Comparison of ENCODE assay signal across 1 cellular context in the genomic region with DNA sequence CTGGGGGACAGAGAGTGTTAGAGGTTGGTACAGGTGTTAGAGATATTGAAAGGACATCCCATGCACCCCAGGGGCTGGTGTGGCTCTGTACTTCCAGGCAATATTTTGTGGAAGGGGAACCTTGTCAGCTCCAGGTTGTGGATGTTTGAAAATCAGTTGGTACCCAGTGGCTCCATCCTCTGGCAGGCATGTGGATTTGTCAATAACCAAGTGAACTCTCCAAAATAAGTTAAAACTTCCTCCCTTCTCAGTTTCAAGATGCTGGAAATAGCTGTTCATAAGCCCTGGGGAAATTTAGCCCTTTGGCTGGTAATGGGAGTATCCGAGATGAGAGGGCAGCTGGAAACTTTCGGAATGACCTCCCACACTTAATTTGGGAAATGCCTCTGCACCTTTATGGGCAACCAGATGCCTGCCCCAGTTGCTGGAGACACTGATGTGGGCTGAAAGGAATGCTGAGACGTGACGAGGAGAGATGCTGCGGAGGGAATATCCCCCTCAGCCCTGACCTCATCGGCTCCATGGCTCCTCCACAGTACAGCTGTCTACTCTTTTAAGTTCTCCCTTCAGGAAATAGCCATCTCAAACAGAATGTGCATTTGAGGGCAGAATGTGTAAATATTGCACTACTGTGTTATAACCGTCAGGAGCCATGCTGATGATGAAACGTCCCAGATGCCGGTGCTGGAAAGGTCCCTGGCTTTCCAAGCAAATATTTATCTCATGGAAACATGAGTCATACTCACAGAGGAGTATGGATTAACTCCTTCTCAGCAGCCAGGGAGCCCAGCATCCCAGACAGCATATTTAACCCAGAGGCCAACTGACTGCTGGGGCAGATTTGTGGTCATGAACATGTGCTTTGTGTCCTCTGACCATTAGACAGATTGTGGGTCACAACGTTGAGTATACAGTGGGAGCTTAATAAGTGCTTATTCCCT.
TF ChIP-seq lines count a peak whose summit lies in the region.

No MANE protein-coding gene starts in this region.

TF ChIP-seq in HepG2, 621 proteins besides CTCF, POLR2A, EP300 and RAD21 (continued from another document and continues in another):
- TF ChIP-seq, protein P1, sequence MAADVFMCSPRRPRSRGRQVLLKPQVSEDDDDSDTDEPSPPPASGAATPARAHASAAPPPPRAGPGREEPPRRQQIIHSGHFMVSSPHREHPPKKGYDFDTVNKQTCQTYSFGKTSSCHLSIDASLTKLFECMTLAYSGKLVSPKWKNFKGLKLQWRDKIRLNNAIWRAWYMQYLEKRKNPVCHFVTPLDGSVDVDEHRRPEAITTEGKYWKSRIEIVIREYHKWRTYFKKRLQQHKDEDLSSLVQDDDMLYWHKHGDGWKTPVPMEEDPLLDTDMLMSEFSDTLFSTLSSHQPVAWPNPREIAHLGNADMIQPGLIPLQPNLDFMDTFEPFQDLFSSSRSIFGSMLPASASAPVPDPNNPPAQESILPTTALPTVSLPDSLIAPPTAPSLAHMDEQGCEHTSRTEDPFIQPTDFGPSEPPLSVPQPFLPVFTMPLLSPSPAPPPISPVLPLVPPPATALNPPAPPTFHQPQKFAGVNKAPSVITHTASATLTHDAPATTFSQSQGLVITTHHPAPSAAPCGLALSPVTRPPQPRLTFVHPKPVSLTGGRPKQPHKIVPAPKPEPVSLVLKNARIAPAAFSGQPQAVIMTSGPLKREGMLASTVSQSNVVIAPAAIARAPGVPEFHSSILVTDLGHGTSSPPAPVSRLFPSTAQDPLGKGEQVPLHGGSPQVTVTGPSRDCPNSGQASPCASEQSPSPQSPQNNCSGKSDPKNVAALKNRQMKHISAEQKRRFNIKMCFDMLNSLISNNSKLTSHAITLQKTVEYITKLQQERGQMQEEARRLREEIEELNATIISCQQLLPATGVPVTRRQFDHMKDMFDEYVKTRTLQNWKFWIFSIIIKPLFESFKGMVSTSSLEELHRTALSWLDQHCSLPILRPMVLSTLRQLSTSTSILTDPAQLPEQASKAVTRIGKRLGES (CRISPR knock-in tag; IDR thresholded peaks at IDR 0.05; ENCODE audit: borderline replicate concordance), result 0 out of 2 replicates have a peak, but pooled peaks have one; percentile 23
- TF ChIP-seq HNF4G (IDR thresholded peaks at IDR 0.05; ENCODE audit: borderline replicate concordance, low read depth, low read length) (peak; percentile 70; the same call in 1 of the 2 replicates), HNF4G (CRISPR knock-in tag; IDR thresholded peaks at IDR 0.05; ENCODE audit: borderline replicate concordance, low read depth) (peak; percentile 86; the same call in 1 of the 2 replicates), ZFP37 (CRISPR knock-in tag; IDR thresholded peaks at IDR 0.05; ENCODE audit: borderline replicate concordance) (peak; percentile 84; the same call in 1 of the 2 replicates), RBAK (CRISPR knock-in tag; IDR thresholded peaks at IDR 0.05) (peak; percentile 77; the same call in 1 of the 2 replicates), ZFP36L1 (CRISPR knock-in tag; IDR thresholded peaks at IDR 0.05) (peak; percentile 60; the same call in 1 of the 2 replicates), TCF12 (IDR thresholded peaks at IDR 0.05) (no peak), TCF12 (CRISPR knock-in tag; IDR thresholded peaks at IDR 0.05) (peak; percentile 91; the same call in 1 of the 2 replicates), KLF16 (CRISPR knock-in tag; IDR thresholded peaks at IDR 0.05) (peak in 1 of 2 experiments; percentile 90; a peak in 2 of 4 replicates), TARDBP (CRISPR knock-in tag; IDR thresholded peaks at IDR 0.05) (peak; percentile 89), MEF2D (CRISPR knock-in tag; IDR thresholded peaks at IDR 0.05) (peak; percentile 93), SOX13 (IDR thresholded peaks at IDR 0.05) (peak; percentile 85; the same call in 1 of the 2 replicates), SOX13 (CRISPR knock-in tag; conservative IDR thresholded peaks at IDR 0.05 in 1 of 2, IDR thresholded peaks at IDR 0.05 in 1 of 2) (peak in 1 of 2 experiments; percentile 95; a peak in 2 of 4 replicates), ZNF670 (CRISPR knock-in tag; IDR thresholded peaks at IDR 0.05; ENCODE audit: borderline replicate concordance) (0 out of 2 replicates have a peak, but pooled peaks have one; percentile 60), ZNF761 (CRISPR knock-in tag; conservative IDR thresholded peaks at IDR 0.05) (peak; percentile 52; the same call in 1 of the 2 replicates), NCOA5 (CRISPR knock-in tag; IDR thresholded peaks at IDR 0.05) (no peak), NCOA2 (CRISPR knock-in tag; IDR thresholded peaks at IDR 0.05) (peak; percentile 97), CREB1 (IDR thresholded peaks at IDR 0.05) (peak; percentile 75), CREB1 (CRISPR knock-in tag; IDR thresholded peaks at IDR 0.05) (peak; percentile 89), ZMYM2 (CRISPR knock-in tag; IDR thresholded peaks at IDR 0.05) (peak; percentile 95), GABPB1 (CRISPR knock-in tag; IDR thresholded peaks at IDR 0.05) (peak; percentile 55; the same call in 1 of the 2 replicates), ZNF619 (CRISPR knock-in tag; IDR thresholded peaks at IDR 0.05) (peak; percentile 78; the same call in 1 of the 2 replicates), NFKBIZ (CRISPR knock-in tag; IDR thresholded peaks at IDR 0.05) (peak; percentile 89; the same call in 1 of the 2 replicates), XRCC5 (optimal IDR thresholded peaks at IDR 0.05; ENCODE audit: low read length) (peak; percentile 33), SMARCC2 (IDR thresholded peaks at IDR 0.05) (peak; percentile 46; the same call in 1 of the 2 replicates), SYNCRIP (IDR thresholded peaks at IDR 0.05; ENCODE audit: insufficient read depth, low read depth, low read length) (no peak), RFX3 (CRISPR knock-in tag; IDR thresholded peaks at IDR 0.05) (0 out of 2 replicates have a peak, but pooled peaks have one; percentile 21), ZNF543 (CRISPR knock-in tag; IDR thresholded peaks at IDR 0.05) (0 out of 2 replicates have a peak, but pooled peaks have one; percentile 76), ZNF501 (CRISPR knock-in tag; IDR thresholded peaks at IDR 0.05) (peak; percentile 69; the same call in 1 of the 2 replicates)
- TF ChIP-seq, protein P2, sequence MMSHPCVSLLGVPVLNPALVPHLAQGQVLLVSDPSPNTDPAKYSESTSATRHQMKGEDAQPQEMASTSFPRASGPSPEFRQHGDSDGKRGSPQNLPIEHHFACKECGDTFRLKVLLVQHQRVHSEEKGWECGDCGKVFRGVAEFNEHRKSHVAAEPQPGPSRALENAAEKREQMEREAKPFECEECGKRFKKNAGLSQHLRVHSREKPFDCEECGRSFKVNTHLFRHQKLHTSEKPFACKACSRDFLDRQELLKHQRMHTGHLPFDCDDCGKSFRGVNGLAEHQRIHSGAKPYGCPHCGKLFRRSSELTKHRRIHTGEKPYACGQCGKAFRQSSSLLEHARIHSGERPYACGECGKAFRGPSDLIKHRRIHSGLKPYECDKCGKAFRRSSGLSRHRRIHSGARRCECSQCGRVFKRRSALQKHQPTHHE (CRISPR knock-in tag; IDR thresholded peaks at IDR 0.05; ENCODE audit: borderline replicate concordance), result 0 out of 2 replicates have a peak, but pooled peaks have one; percentile 39
- TF ChIP-seq, protein P3, sequence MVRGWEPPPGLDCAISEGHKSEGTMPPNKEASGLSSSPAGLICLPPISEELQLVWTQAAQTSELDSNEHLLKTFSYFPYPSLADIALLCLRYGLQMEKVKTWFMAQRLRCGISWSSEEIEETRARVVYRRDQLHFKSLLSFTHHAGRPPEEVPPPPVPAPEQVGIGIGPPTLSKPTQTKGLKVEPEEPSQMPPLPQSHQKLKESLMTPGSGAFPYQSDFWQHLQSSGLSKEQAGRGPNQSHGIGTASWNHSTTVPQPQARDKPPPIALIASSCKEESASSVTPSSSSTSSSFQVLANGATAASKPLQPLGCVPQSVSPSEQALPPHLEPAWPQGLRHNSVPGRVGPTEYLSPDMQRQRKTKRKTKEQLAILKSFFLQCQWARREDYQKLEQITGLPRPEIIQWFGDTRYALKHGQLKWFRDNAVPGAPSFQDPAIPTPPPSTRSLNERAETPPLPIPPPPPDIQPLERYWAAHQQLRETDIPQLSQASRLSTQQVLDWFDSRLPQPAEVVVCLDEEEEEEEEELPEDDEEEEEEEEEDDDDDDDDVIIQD (CRISPR knock-in tag; IDR thresholded peaks at IDR 0.05; ENCODE audit: low read depth), result peak; percentile 93
- TF ChIP-seq, protein P4, sequence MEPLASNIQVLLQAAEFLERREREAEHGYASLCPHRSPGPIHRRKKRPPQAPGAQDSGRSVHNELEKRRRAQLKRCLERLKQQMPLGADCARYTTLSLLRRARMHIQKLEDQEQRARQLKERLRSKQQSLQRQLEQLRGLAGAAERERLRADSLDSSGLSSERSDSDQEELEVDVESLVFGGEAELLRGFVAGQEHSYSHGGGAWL (CRISPR knock-in tag; IDR thresholded peaks at IDR 0.05), result no peak; the same call in 1 of the 2 replicates
- TF ChIP-seq, protein P5, sequence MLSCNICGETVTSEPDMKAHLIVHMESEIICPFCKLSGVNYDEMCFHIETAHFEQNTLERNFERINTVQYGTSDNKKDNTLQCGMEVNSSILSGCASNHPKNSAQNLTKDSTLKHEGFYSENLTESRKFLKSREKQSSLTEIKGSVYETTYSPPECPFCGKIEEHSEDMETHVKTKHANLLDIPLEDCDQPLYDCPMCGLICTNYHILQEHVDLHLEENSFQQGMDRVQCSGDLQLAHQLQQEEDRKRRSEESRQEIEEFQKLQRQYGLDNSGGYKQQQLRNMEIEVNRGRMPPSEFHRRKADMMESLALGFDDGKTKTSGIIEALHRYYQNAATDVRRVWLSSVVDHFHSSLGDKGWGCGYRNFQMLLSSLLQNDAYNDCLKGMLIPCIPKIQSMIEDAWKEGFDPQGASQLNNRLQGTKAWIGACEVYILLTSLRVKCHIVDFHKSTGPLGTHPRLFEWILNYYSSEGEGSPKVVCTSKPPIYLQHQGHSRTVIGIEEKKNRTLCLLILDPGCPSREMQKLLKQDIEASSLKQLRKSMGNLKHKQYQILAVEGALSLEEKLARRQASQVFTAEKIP (CRISPR knock-in tag; IDR thresholded peaks at IDR 0.05; ENCODE audit: borderline replicate concordance), result no peak
- TF ChIP-seq, protein P6, sequence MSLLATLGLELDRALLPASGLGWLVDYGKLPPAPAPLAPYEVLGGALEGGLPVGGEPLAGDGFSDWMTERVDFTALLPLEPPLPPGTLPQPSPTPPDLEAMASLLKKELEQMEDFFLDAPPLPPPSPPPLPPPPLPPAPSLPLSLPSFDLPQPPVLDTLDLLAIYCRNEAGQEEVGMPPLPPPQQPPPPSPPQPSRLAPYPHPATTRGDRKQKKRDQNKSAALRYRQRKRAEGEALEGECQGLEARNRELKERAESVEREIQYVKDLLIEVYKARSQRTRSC (CRISPR knock-in tag; IDR thresholded peaks at IDR 0.05; ENCODE audit: low read depth), result no peak
- TF ChIP-seq, protein P7, sequence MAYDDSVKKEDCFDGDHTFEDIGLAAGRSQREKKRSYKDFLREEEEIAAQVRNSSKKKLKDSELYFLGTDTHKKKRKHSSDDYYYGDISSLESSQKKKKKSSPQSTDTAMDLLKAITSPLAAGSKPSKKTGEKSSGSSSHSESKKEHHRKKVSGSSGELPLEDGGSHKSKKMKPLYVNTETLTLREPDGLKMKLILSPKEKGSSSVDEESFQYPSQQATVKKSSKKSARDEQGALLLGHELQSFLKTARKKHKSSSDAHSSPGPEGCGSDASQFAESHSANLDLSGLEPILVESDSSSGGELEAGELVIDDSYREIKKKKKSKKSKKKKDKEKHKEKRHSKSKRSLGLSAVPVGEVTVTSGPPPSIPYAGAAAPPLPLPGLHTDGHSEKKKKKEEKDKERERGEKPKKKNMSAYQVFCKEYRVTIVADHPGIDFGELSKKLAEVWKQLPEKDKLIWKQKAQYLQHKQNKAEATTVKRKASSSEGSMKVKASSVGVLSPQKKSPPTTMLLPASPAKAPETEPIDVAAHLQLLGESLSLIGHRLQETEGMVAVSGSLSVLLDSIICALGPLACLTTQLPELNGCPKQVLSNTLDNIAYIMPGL (CRISPR knock-in tag; IDR thresholded peaks at IDR 0.05; ENCODE audit: borderline replicate concordance in 1 of 2, low read depth in 1 of 2), result peak in 1 of 2 experiments; percentile 46; a peak in 1 of 4 replicates
- TF ChIP-seq, protein P8, sequence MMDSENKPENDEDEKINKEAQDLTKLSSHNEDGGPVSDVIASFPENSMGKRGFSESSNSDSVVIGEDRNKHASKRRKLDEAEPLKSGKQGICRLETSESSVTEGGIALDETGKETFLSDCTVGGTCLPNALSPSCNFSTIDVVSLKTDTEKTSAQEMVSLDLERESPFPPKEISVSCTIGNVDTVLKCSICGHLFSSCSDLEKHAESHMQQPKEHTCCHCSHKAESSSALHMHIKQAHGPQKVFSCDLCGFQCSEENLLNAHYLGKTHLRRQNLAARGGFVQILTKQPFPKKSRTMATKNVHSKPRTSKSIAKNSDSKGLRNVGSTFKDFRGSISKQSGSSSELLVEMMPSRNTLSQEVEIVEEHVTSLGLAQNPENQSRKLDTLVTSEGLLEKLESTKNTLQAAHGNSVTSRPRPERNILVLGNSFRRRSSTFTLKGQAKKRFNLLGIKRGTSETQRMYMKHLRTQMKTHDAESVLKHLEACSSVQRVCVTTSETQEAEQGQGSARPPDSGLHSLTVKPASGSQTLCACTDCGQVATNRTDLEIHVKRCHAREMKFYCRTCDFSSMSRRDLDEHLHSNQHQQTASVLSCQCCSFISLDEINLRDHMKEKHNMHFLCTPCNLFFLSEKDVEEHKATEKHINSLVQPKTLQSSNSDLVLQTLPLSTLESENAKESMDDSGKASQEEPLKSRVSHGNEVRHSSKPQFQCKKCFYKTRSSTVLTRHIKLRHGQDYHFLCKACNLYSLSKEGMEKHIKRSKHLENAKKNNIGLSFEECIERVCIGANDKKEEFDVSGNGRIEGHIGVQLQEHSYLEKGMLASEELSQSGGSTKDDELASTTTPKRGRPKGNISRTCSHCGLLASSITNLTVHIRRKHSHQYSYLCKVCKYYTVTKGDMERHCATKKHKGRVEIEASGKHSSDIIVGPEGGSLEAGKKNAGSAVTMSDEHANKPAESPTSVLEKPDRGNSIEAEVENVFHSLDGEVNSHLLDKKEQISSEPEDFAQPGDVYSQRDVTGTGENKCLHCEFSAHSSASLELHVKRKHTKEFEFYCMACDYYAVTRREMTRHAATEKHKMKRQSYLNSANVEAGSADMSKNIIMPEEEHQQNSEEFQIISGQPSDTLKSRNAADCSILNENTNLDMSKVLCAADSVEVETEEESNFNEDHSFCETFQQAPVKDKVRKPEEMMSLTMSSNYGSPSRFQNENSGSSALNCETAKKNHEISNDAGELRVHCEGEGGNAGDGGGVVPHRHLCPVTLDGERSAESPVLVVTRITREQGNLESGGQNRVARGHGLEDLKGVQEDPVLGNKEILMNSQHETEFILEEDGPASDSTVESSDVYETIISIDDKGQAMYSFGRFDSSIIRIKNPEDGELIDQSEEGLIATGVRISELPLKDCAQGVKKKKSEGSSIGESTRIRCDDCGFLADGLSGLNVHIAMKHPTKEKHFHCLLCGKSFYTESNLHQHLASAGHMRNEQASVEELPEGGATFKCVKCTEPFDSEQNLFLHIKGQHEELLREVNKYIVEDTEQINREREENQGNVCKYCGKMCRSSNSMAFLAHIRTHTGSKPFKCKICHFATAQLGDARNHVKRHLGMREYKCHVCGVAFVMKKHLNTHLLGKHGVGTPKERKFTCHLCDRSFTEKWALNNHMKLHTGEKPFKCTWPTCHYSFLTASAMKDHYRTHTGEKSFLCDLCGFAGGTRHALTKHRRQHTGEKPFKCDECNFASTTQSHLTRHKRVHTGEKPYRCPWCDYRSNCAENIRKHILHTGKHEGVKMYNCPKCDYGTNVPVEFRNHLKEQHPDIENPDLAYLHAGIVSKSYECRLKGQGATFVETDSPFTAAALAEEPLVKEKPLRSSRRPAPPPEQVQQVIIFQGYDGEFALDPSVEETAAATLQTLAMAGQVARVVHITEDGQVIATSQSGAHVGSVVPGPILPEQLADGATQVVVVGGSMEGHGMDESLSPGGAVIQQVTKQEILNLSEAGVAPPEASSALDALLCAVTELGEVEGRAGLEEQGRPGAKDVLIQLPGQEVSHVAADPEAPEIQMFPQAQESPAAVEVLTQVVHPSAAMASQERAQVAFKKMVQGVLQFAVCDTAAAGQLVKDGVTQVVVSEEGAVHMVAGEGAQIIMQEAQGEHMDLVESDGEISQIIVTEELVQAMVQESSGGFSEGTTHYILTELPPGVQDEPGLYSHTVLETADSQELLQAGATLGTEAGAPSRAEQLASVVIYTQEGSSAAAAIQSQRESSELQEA (CRISPR knock-in tag; IDR thresholded peaks at IDR 0.05; ENCODE audit: not compliant biosample characterization), result no peak
